ENCODE assay signal across 8 cellular contexts in the genomic region with DNA sequence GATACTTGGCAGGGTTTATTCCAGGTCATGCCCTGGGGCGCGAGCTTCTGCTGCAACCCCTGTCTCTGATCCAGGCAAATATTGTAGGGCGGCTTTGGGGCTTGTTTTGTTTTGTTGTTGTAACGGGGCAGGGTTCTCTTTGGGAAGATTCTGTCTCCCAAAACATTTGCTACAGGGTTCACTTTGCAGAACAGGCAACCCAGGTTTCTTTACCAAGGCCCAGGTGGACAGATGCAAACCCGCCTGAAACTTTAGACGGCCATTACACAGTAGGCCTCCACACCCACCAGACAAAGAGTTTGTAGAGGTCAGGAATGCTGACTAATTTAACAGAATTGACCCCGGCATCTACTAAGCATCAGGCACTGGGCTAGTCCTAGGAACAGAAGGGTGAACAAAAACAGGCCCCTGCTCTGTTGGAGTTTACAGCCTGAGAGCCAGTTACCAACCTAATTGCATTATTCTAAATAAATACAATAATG. TPM values are rescaled to one million over a fixed set of nuclear protein-coding genes. Genes with fewer than 3 reads are reported as not detected.
A peak's percentile ranks its signal among the peaks of the same experiment; 100 is the strongest.
DNase-seq lines count a peak whose midpoint lies in the region; ATAC-seq and TF ChIP-seq lines count a peak whose summit lies in the region.

No MANE protein-coding gene starts in this region.

- H3K27me3 Mint-ChIP-seq in CD14-positive monocyte (ENCODE audit: low read depth in 3 of 3) (peaks cover 2 to 6% (median 5%) of the 10 kb centered on the region in 3 donors), nephron progenitor cell (ENCODE audit: low read depth, poor library complexity) (peaks cover 29% of the 10 kb centered on the region)

- TF ChIP-seq CTCF in CD14-positive monocyte (IDR thresholded peaks at IDR 0.05) (no peak), choroid plexus epithelial cell (conservative IDR thresholded peaks at IDR 0.05; ENCODE audit: low read depth, low read length) (no peak), nephron progenitor cell (IDR thresholded peaks at IDR 0.05) (no peak)

- H3K9me3 Mint-ChIP-seq in CD14-positive monocyte (no peaks in the 10 kb centered on the region), nephron progenitor cell (no peaks in the 10 kb centered on the region)

- peak overlapping the region in 1 of 7 donors; percentile 54 for H3K27ac Mint-ChIP-seq in CD14-positive monocyte
- H3K27ac Mint-ChIP-seq in nephron progenitor cell: peak overlapping the region; percentile 100

- DNase-seq in CD14-positive monocyte (ENCODE audit: low spot score) (no peak), choroid plexus epithelial cell (ENCODE audit: low read depth) (no peak), nephron progenitor cell (no peak), SHP77 (lab: John Stamatoyannopoulos, UW) (no peak)
- no peak for DNase-seq in Jurkat, Clone E6-1 (ENCODE audit: low read depth, low spot score)
- no peak for DNase-seq in stimulated activated CD4-positive, alpha-beta T cell treated with anti-CD3 and anti-CD28 coated beads, Interleukin-2, amount 100 ng/mL, for 24 hours

- H3K4me3 ChIP-seq in Jurkat, Clone E6-1 (ENCODE audit: low read length): peak overlapping the region; percentile 87
- H3K4me3 ChIP-seq in choroid plexus epithelial cell (ENCODE audit: low read depth, low read length): peak overlapping the region; percentile 77

- ATAC-seq in HG02588 (IDR thresholded peaks at IDR 0.05; ENCODE audit: unreplicated experiment): no peak
- no peak for ATAC-seq in HG02938 (IDR thresholded peaks at IDR 0.05; ENCODE audit: unreplicated experiment)

- H3K36me3 Mint-ChIP-seq in CD14-positive monocyte (no peaks in the 10 kb centered on the region), nephron progenitor cell (ENCODE audit: low read depth) (no peaks in the 10 kb centered on the region)

- H3K4me1 Mint-ChIP-seq in CD14-positive monocyte: peaks cover 44% of the 10 kb centered on the region
- H3K4me1 Mint-ChIP-seq in nephron progenitor cell: peaks cover 77% of the 10 kb centered on the region

- intact Hi-C loops in CD14-positive monocyte (cut with micrococcal nuclease): no loop called here

- H3K4me3 Mint-ChIP-seq in CD14-positive monocyte (peak overlapping the region; percentile 93 to 100), nephron progenitor cell (peak overlapping the region; percentile 87)

RNA-seq across cellular contexts. Expression of gene CDCA7L, which starts 0.6 kb away (rescaled TPM):
- 1 to 10 TPM; 2.5 to 3.1 TPM for polyA plus RNA-seq in CD14-positive monocyte
- 231 TPM for polyA plus RNA-seq in Jurkat, Clone E6-1 (2012; ENCODE audit: insufficient read depth, insufficient read length)
